ENCODE assay signal across 13 cellular contexts in the genomic region with DNA sequence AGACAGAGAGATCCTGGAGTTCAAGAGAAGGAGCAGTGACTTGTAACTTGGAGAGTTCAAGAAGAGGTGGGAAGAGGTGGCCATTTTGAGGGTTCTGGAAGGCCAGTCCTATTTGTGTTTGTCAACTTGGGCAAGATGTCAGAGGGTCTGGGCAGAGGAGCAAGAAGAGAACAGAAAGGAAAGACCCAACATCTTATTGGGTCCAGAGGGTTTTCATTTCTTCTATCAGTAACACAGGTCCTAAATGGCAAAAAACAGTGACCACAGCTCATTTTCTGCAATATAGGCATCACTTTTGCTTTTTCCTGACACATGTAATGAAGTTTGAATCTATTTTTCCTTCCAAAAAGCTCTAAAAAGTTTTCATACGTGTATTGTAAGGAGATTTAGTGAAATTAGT. TPM values are rescaled to one million over a fixed set of nuclear protein-coding genes. Genes with fewer than 3 reads are reported as not detected.
DNase-seq lines count a peak whose midpoint lies in the region; ATAC-seq, FAIRE-seq and TF ChIP-seq lines count a peak whose summit lies in the region.
"Had no signal": no experiment of that assay in that cellular context is flagged by ENCODE, and none has a peak within 500 bp of the region (broad histone marks: within the 10 kb centered on the region; RNA-seq: fewer than 3 reads in every experiment).

No MANE protein-coding gene starts in this region.

- H3K4me1 ChIP-seq in stomach smooth muscle (ENCODE audit: control insufficient read depth, insufficient read depth, low read length): peaks cover 18% of the 10 kb centered on the region
- no peaks in the 10 kb centered on the region for H3K4me1 ChIP-seq in testis

- TF ChIP-seq CTCF in C4-2B (conservative IDR thresholded peaks at IDR 0.05) (no peak), RWPE1 (conservative IDR thresholded peaks at IDR 0.05; ENCODE audit: low read depth) (no peak), testis (IDR thresholded peaks at IDR 0.05) (no peak)

- H3K36me3 ChIP-seq in stomach smooth muscle (ENCODE audit: control insufficient read depth in 2 of 2, insufficient read depth in 2 of 2, low read length in 2 of 2) (no peaks in the 10 kb centered on the region), testis (ENCODE audit: low read depth, missing control alignments) (no peaks in the 10 kb centered on the region)

- ATAC-seq in HG02798 (IDR thresholded peaks at IDR 0.05; ENCODE audit: poor library complexity, unreplicated experiment) (no peak), HG03439 (IDR thresholded peaks at IDR 0.05; ENCODE audit: unreplicated experiment) (no peak), GM18511 (IDR thresholded peaks at IDR 0.05; ENCODE audit: unreplicated experiment) (no peak)
- ATAC-seq: activated CD4-positive, CD25-positive, alpha-beta regulatory T cell treated with anti-CD3 and anti-CD28 coated beads, Interleukin-2, amount 50 U/mL, for 24 hours; Panc1 had no signal

- no peak for TF ChIP-seq POLR2A in testis (IDR thresholded peaks at IDR 0.05)

- CTCF ChIA-PET in RWPE1 (lab: Yijun Ruan, JAX): interaction anchor here (0.7 kb wide), 1 partner anchor 91 kb away, joined by 3 read pairs; no protein-coding TSS in a partner anchor

- H3K27me3 ChIP-seq in stomach smooth muscle (ENCODE audit: control insufficient read depth in 1 of 2, insufficient read depth in 2 of 2, low read length in 2 of 2) (no peaks in the 10 kb centered on the region), testis (no peaks in the 10 kb centered on the region)

- H3K9me3 ChIP-seq in stomach smooth muscle (ENCODE audit: control insufficient read depth in 2 of 2, low read length in 2 of 2) (no peaks in the 10 kb centered on the region), testis (no peaks in the 10 kb centered on the region)

- 68 to 70% methylated on average over 1 of the region's 1 CpG for WGBS in testis, 2 donors

- intact Hi-C loops in testis (cut with DNase I; ENCODE audit: low total_unique reads): no loop called here

- H3K27ac ChIP-seq in C4-2B (peak overlapping the region; percentile 33), RWPE1 (peak overlapping the region; percentile 93), stomach smooth muscle (ENCODE audit: low read length) (peak overlapping the region; percentile 62), testis (no peak overlapping the region)

- POLR2A ChIA-PET in RWPE1 (lab: Yijun Ruan, JAX; ENCODE audit: low non-redundant PET): no interaction called here

- FAIRE-seq in islet of Langerhans (lab: Jason Lieb, UNC): peak; percentile 21
- FAIRE-seq: endothelial cell of umbilical vein had no signal

- H3K4me3 ChIP-seq in stomach smooth muscle (ENCODE audit: low read length in 2 of 2) (no peak overlapping the region), testis (no peak overlapping the region)

- no peak overlapping the region for H3K9ac ChIP-seq in stomach smooth muscle (ENCODE audit: low read length in 2 of 2)

- no peak for DNase-seq in RWPE1 (ENCODE audit: low spot score)
- no peak for DNase-seq in testis
- DNase-seq: NCI-H1436 treated with DMSO at 0.1 percent for 48 hours; stimulated activated CD4-positive, alpha-beta T cell treated with anti-CD3 and anti-CD28 coated beads, Interleukin-1b, Interleukin-23, amount 100 ng/mL, for 48 hours had no signal

RNA-seq across cellular contexts. Expression of gene MAP10, which starts 38.3 kb away (rescaled TPM):
- 1 to 10 TPM; 8.4 to 9.1 TPM for total RNA-seq in testis
- 1.6 TPM for polyA plus RNA-seq in testis (ENCODE audit: insufficient read depth, low read depth, low replicate concordance)

Comparison
In these comparisons a context has a peak if more than half of its experiments do, and no peak if none do; other contexts are left out.
1. H3K27ac ChIP-seq: peak in C4-2B (single experiment), RWPE1 (single experiment) and stomach smooth muscle (single experiment); none in testis (0 of 2).